8 cellular contexts compared by ENCODE assay signal in the genomic region with DNA sequence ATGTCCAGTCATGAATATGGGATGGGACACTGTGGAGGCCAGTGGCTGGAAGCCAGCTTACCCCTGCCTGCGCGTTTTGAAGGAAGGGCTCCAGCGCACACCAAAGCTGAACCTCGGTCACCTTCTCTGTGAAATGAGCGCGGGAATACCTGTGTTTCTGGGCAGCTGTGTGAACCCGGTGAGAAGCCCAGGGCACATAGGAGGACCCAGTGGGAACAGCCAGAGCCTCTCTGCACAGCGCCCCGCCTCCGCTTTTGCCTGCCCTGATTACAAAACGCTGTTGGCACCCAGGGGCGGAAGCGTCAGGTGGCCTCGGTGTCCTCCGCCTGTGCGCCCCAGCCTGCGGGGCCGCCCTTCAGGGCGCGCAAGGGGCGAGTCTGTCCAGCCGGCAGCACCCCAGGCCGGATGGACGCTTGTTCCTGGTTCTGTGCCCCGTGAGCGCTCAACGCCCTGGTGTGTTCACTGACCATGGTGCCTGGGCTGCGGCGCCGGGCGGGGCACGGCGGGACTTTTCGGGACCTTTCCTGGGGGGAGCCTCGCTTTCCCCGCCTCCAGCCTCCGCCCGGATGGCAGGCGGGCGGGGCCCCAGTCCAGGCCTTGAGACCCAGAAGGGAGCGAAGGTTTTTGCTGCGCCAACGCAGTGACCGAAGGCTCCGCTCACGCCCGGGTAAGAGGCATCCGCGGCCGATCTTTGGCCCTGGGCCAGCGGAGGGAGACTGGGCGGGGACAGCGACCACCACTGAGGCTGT. TPM values are rescaled to one million over a fixed set of nuclear protein-coding genes. Genes with fewer than 3 reads are reported as not detected.
DNase-seq lines count a peak whose midpoint lies in the region; ATAC-seq and TF ChIP-seq lines count a peak whose summit lies in the region.

A gene (plus strand): TSS at position 588 of the 749 bp plus-strand sequence. CDS start 23,895 bp downstream, outside the sequence.

- ATAC-seq in HG02943 (IDR thresholded peaks at IDR 0.05; ENCODE audit: low read depth, unreplicated experiment) = peak; percentile 78
- peak; percentile 64 to 70 for ATAC-seq in activated T-cell treated with anti-CD3 and anti-CD28 coated beads, Interleukin-2, amount 50 U/mL, for 4 hours
- ATAC-seq in natural killer cell treated with Interleukin-12 subunit alpha and Interleukin-12 subunit beta and Interleukin-15 and Interleukin-18, amount 100 ng/mL, for 72 hours = peak; percentile 83 to 87

- intact Hi-C loops in esophagus squamous epithelium (cut with DNase I) = no loop called here

- DNase-seq in NK-92 treated with Interleukin-12 subunit alpha and Interleukin-12 subunit beta, amount 100 ng/mL, for 24 hours (lab: John Stamatoyannopoulos, UW) = peak; percentile 80
- DNase-seq in NK-92 (lab: John Stamatoyannopoulos, UW; ENCODE audit: unreplicated experiment) = no peak
- DNase-seq in NOMO-1 treated with DMSO at 0.1 percent for 48 hours (lab: John Stamatoyannopoulos, UW; ENCODE audit: unreplicated experiment) = peak; percentile 84
- DNase-seq in activated T-cell treated with anti-CD3 and anti-CD28 coated beads, Interleukin-2, amount 50 U/mL, for 4 hours = peak; percentile 54
- peak; percentile 60 for DNase-seq in esophagus squamous epithelium (lab: John Stamatoyannopoulos, UW)
- peak; percentile 89 for DNase-seq in natural killer cell treated with Interleukin-12 subunit alpha and Interleukin-12 subunit beta and Interleukin-15 and Interleukin-18, amount 100 ng/mL, for 72 hours (ENCODE audit: low spot score)

- peak within 1 kb of the TSS; percentile 90 to 99 (median 96) for H3K27ac ChIP-seq in esophagus squamous epithelium

- no peaks in the 10 kb centered on the region for H3K27me3 Mint-ChIP-seq in activated T-cell treated with anti-CD3 and anti-CD28 coated beads, Interleukin-2, amount 50 U/mL, for 4 hours (ENCODE audit: low read depth)
- H3K27me3 Mint-ChIP-seq in natural killer cell treated with Interleukin-12 subunit alpha and Interleukin-12 subunit beta and Interleukin-15 and Interleukin-18, amount 100 ng/mL, for 72 hours = no peaks in the 10 kb centered on the region
- H3K27me3 Mint-ChIP-seq in stimulated activated naive CD8-positive, alpha-beta T cell treated with anti-CD3 and anti-CD28 coated beads, Interleukin-15, Interleukin-2, amounts not matched to agents 100 ng/mL and 50 ng/mL, for 24 hours = no peaks in the 10 kb centered on the region

- no peaks in the 10 kb centered on the region for H3K27me3 ChIP-seq in esophagus squamous epithelium

- no peaks in the 10 kb centered on the region for H3K9me3 Mint-ChIP-seq in activated T-cell treated with anti-CD3 and anti-CD28 coated beads, Interleukin-2, amount 50 U/mL, for 4 hours
- H3K9me3 Mint-ChIP-seq in natural killer cell treated with Interleukin-12 subunit alpha and Interleukin-12 subunit beta and Interleukin-15 and Interleukin-18, amount 100 ng/mL, for 72 hours = no peaks in the 10 kb centered on the region
- no peaks in the 10 kb centered on the region for H3K9me3 Mint-ChIP-seq in stimulated activated naive CD8-positive, alpha-beta T cell treated with anti-CD3 and anti-CD28 coated beads, Interleukin-15, Interleukin-2, amounts not matched to agents 100 ng/mL and 50 ng/mL, for 24 hours

- H3K27ac Mint-ChIP-seq in natural killer cell treated with Interleukin-12 subunit alpha and Interleukin-12 subunit beta and Interleukin-15 and Interleukin-18, amount 100 ng/mL, for 72 hours = peak within 1 kb of the TSS; percentile 98 to 100
- H3K27ac Mint-ChIP-seq in stimulated activated naive CD8-positive, alpha-beta T cell treated with anti-CD3 and anti-CD28 coated beads, Interleukin-15, Interleukin-2, amounts not matched to agents 100 ng/mL and 50 ng/mL, for 24 hours = peak within 1 kb of the TSS; percentile 93

- TF ChIP-seq CTCF in esophagus squamous epithelium (IDR thresholded peaks at IDR 0.05) = peak in 2 of 6 experiments; percentile 4 to 21

- peaks cover 33 to 75% (median 38%) of the 10 kb centered on the region in 3 donors for H3K4me1 ChIP-seq in esophagus squamous epithelium

- peak within 1 kb of the TSS; percentile 57 to 85 (median 80) for H3K4me3 ChIP-seq in esophagus squamous epithelium

- no peaks in the 10 kb centered on the region for H3K36me3 ChIP-seq in esophagus squamous epithelium

- H3K4me3 Mint-ChIP-seq in activated T-cell treated with anti-CD3 and anti-CD28 coated beads, Interleukin-2, amount 50 U/mL, for 4 hours = peak within 1 kb of the TSS; percentile 97
- H3K4me3 Mint-ChIP-seq in natural killer cell treated with Interleukin-12 subunit alpha and Interleukin-12 subunit beta and Interleukin-15 and Interleukin-18, amount 100 ng/mL, for 72 hours = peak within 1 kb of the TSS; percentile 98
- H3K4me3 Mint-ChIP-seq in stimulated activated naive CD8-positive, alpha-beta T cell treated with anti-CD3 and anti-CD28 coated beads, Interleukin-15, Interleukin-2, amounts not matched to agents 100 ng/mL and 50 ng/mL, for 24 hours = peak within 1 kb of the TSS; percentile 98

- WGBS in esophagus squamous epithelium, 2 donors = 0 to 23% methylated on average over 3 to 9 of the region's 53 CpGs

- peak in 3 of 4 donors; percentile 43 to 91 (median 85) for TF ChIP-seq POLR2A in esophagus squamous epithelium (IDR thresholded peaks at IDR 0.05)

- no peaks in the 10 kb centered on the region for H3K9me3 ChIP-seq in esophagus squamous epithelium

- H3K36me3 Mint-ChIP-seq in activated T-cell treated with anti-CD3 and anti-CD28 coated beads, Interleukin-2, amount 50 U/mL, for 4 hours (ENCODE audit: insufficient read depth) = peaks cover 2% of the 10 kb centered on the region
- H3K36me3 Mint-ChIP-seq in natural killer cell treated with Interleukin-12 subunit alpha and Interleukin-12 subunit beta and Interleukin-15 and Interleukin-18, amount 100 ng/mL, for 72 hours = peaks cover 17% of the 10 kb centered on the region
- peaks cover 29% of the 10 kb centered on the region for H3K36me3 Mint-ChIP-seq in stimulated activated naive CD8-positive, alpha-beta T cell treated with anti-CD3 and anti-CD28 coated beads, Interleukin-15, Interleukin-2, amounts not matched to agents 100 ng/mL and 50 ng/mL, for 24 hours (ENCODE audit: low read depth)

- peaks cover 44% of the 10 kb centered on the region for H3K4me1 Mint-ChIP-seq in activated T-cell treated with anti-CD3 and anti-CD28 coated beads, Interleukin-2, amount 50 U/mL, for 4 hours (ENCODE audit: low read depth)
- peaks cover 40% of the 10 kb centered on the region in 2 donors for H3K4me1 Mint-ChIP-seq in natural killer cell treated with Interleukin-12 subunit alpha and Interleukin-12 subunit beta and Interleukin-15 and Interleukin-18, amount 100 ng/mL, for 72 hours (ENCODE audit: low read depth in 2 of 2)
- H3K4me1 Mint-ChIP-seq in stimulated activated naive CD8-positive, alpha-beta T cell treated with anti-CD3 and anti-CD28 coated beads, Interleukin-15, Interleukin-2, amounts not matched to agents 100 ng/mL and 50 ng/mL, for 24 hours (ENCODE audit: low read depth) = peaks cover 43% of the 10 kb centered on the region

RNA-seq across cellular contexts. Expression of the gene that starts here (rescaled TPM):
- 10 to 100 TPM; 34.4 to 58.4 (median 39.4) TPM for total RNA-seq in activated T-cell treated with anti-CD3 and anti-CD28 coated beads, Interleukin-2, amount 50 U/mL, for 4 hours
- 100 to 1,000 TPM in 3 of 4 donors, 10 to 100 TPM in 1; 88.7 to 178 (median 128) TPM for total RNA-seq in esophagus squamous epithelium
- 100 to 1,000 TPM in 1 of 2 donors, 10 to 100 TPM in 1; 91.2 to 193 TPM for total RNA-seq in natural killer cell treated with Interleukin-12 subunit alpha and Interleukin-12 subunit beta and Interleukin-15 and Interleukin-18, amount 100 ng/mL, for 72 hours
